In genomic region chr5:136856648-136857047, GRCh38 we compare ENCODE assay signal across 28 cellular contexts.
"Had no signal": no experiment of that assay in that cellular context is flagged by ENCODE, and none has a peak within 500 bp of the region (broad histone marks: within the 10 kb centered on the region; RNA-seq: fewer than 3 reads in every experiment).

No MANE protein-coding gene starts in this region.

- ATAC-seq: effector memory CD8-positive, alpha-beta T cell; esophagus mucosa; foreskin keratinocyte; gastrocnemius medialis; gastroesophageal sphincter; heart left ventricle; heart right ventricle had no signal

- DNase-seq: colonic mucosa; cortex of kidney; dermis blood vessel endothelial cell; dorsolateral prefrontal cortex; effector CD4-positive, alpha-beta T cell; effector CD8-positive, alpha-beta T cell; effector memory CD4-positive, alpha-beta T cell; effector memory CD8-positive, alpha-beta T cell; endodermal cell; erythroblast; esophagus squamous epithelium; foreskin fibroblast; foreskin keratinocyte; foreskin melanocyte; gastrocnemius medialis; glutamatergic neuron; head of caudate nucleus; heart left ventricle; heart right ventricle had no signal

- H3K4me3 ChIP-seq: colonic mucosa, coronary artery, dorsolateral prefrontal cortex, esophagus muscularis mucosa, esophagus squamous epithelium, gastrocnemius medialis, gastroesophageal sphincter, heart left ventricle, heart right ventricle had no signal

- H3K27me3 ChIP-seq: colonic mucosa, dorsolateral prefrontal cortex, esophagus muscularis mucosa, esophagus squamous epithelium, foreskin keratinocyte, gastrocnemius medialis, gastroesophageal sphincter, heart right ventricle had no signal

- H3K27ac ChIP-seq: colonic mucosa, coronary artery, dorsolateral prefrontal cortex, epithelial cell of prostate, esophagus muscularis mucosa, esophagus squamous epithelium, foreskin keratinocyte, gastrocnemius medialis, gastroesophageal sphincter, heart left ventricle, heart right ventricle had no signal

- H3K4me1 ChIP-seq: colonic mucosa, esophagus muscularis mucosa, esophagus squamous epithelium, foreskin keratinocyte, gastrocnemius medialis, gastroesophageal sphincter, heart left ventricle, heart right ventricle had no signal

- FAIRE-seq: colon, endometrium, endothelial cell of umbilical vein, frontal cortex had no signal

- H3K9me3 ChIP-seq: colonic mucosa, esophagus squamous epithelium, gastrocnemius medialis had no signal

- H3K36me3 ChIP-seq: colonic mucosa, esophagus muscularis mucosa, esophagus squamous epithelium, gastrocnemius medialis, gastroesophageal sphincter, heart left ventricle, heart right ventricle had no signal
